10 cellular contexts compared by ENCODE assay signal in genomic region chr19:31110331-31110730, GRCh38.
DNase-seq lines count a peak whose midpoint lies in the region; ATAC-seq and TF ChIP-seq lines count a peak whose summit lies in the region.
"Had no signal": no experiment of that assay in that cellular context is flagged by ENCODE, and none has a peak within 500 bp of the region (broad histone marks: within the 10 kb centered on the region; RNA-seq: fewer than 3 reads in every experiment).

No MANE protein-coding gene starts in this region.

- H3K9me3 ChIP-seq in left ventricle myocardium inferior (replicated peaks): no peaks in the 10 kb centered on the region
- H3K9me3 ChIP-seq in right atrium auricular region: no peaks in the 10 kb centered on the region
- H3K9me3 ChIP-seq in upper lobe of right lung: no peaks in the 10 kb centered on the region
- no peaks in the 10 kb centered on the region for H3K9me3 ChIP-seq in lower lobe of right lung
- H3K9me3 ChIP-seq: mucosa of descending colon had no signal

- DNase-seq in left ventricle myocardium inferior: no peak
- no peak for DNase-seq in right atrium auricular region (ENCODE audit: low spot score)
- peak; percentile 65 for DNase-seq in fibroblast of villous mesenchyme (ENCODE audit: low read depth)
- DNase-seq in upper lobe of right lung: no peak
- DNase-seq in lower lobe of right lung: no peak
- DNase-seq in NCI-H2081 treated with DMSO at 0.1 percent for 48 hours (lab: John Stamatoyannopoulos, UW): no peak
- DNase-seq in GM13977 (ENCODE audit: low spot score): no peak
- DNase-seq: mucosa of descending colon had no signal

- intact Hi-C loops in left ventricle myocardium inferior (cut with micrococcal nuclease): no loop called here
- intact Hi-C loops in upper lobe of right lung (cut with DNase I): no loop called here
- intact Hi-C loops in lower lobe of right lung (cut with DNase I): no loop called here

- H3K36me3 ChIP-seq in left ventricle myocardium inferior: no peaks in the 10 kb centered on the region
- H3K36me3 ChIP-seq in right atrium auricular region: no peaks in the 10 kb centered on the region
- H3K36me3 ChIP-seq in upper lobe of right lung: no peaks in the 10 kb centered on the region
- no peaks in the 10 kb centered on the region for H3K36me3 ChIP-seq in lower lobe of right lung

- H3K27me3 ChIP-seq in left ventricle myocardium inferior (ENCODE audit: low read depth): peaks cover 97% of the 10 kb centered on the region
- no peaks in the 10 kb centered on the region for H3K27me3 ChIP-seq in right atrium auricular region
- peaks cover 14% of the 10 kb centered on the region for H3K27me3 ChIP-seq in upper lobe of right lung
- H3K27me3 ChIP-seq in lower lobe of right lung (ENCODE audit: low read depth): peaks cover 11% of the 10 kb centered on the region

- H3K27ac ChIP-seq in left ventricle myocardium inferior (replicated peaks) (no peak overlapping the region), right atrium auricular region (no peak overlapping the region), upper lobe of right lung (no peak overlapping the region), lower lobe of right lung (no peak overlapping the region)
- H3K27ac ChIP-seq: RWPE1 had no signal

- H3K4me3 ChIP-seq in left ventricle myocardium inferior: no peak overlapping the region
- no peak overlapping the region for H3K4me3 ChIP-seq in right atrium auricular region
- no peak overlapping the region for H3K4me3 ChIP-seq in fibroblast of villous mesenchyme (ENCODE audit: low read depth, low read length)
- H3K4me3 ChIP-seq in upper lobe of right lung: no peak overlapping the region
- no peak overlapping the region for H3K4me3 ChIP-seq in lower lobe of right lung
- H3K4me3 ChIP-seq: mucosa of descending colon had no signal

- ATAC-seq in SK-N-SH treated with all-trans-retinoic acid at 6 μM for 48 hours: peak; percentile 91
- no peak for ATAC-seq in upper lobe of right lung
- ATAC-seq in lower lobe of right lung: no peak
- ATAC-seq: mucosa of descending colon had no signal

- H3K4me1 ChIP-seq in left ventricle myocardium inferior (no peaks in the 10 kb centered on the region), right atrium auricular region (no peaks in the 10 kb centered on the region), upper lobe of right lung (no peaks in the 10 kb centered on the region), lower lobe of right lung (no peaks in the 10 kb centered on the region)

- in situ Hi-C loops in GM13977 (cut with MboI; ENCODE audit: low pct_unique_long_range_greater_than_20kb, low sequenced_read_pairs, unreplicated experiment): no loop called here

- TF ChIP-seq CTCF in left ventricle myocardium inferior (IDR thresholded peaks at IDR 0.05; ENCODE audit: borderline replicate concordance) (peak; percentile 25), right atrium auricular region (IDR thresholded peaks at IDR 0.05) (peak in 1 of 2 donors; percentile 22), fibroblast of villous mesenchyme (IDR thresholded peaks at IDR 0.05; ENCODE audit: insufficient read depth, low read depth, low read length) (peak; percentile 68), upper lobe of right lung (IDR thresholded peaks at IDR 0.05) (peak; percentile 7), lower lobe of right lung (IDR thresholded peaks at IDR 0.05) (no peak), GM13977 (IDR thresholded peaks at IDR 0.05; ENCODE audit: extremely low read depth, insufficient read depth, missing control alignments) (no peak)

TF ChIP-seq in SK-N-SH treated with all-trans-retinoic acid at 6 μM for 48 hours, 23 proteins besides CTCF, POLR2A, EP300 and RAD21:
- TF ChIP-seq POU6F1 (CRISPR knock-in tag; IDR thresholded peaks at IDR 0.05; ENCODE audit: borderline replicate concordance, low read depth): no peak

Comparison
In these comparisons a context has a peak if more than half of its experiments do, and no peak if none do; other contexts are left out.
1. CTCF ChIP-seq: peak in left ventricle myocardium inferior (single experiment), fibroblast of villous mesenchyme (single experiment) and upper lobe of right lung (single experiment); none in lower lobe of right lung (single experiment) and GM13977 (single experiment).